In genomic region chr1:199687321-199687720, GRCh38 we compare ENCODE assay signal across 14 cellular contexts.
A peak's percentile ranks its signal among the peaks of the same experiment; 100 is the strongest.
DNase-seq lines count a peak whose midpoint lies in the region; ATAC-seq and TF ChIP-seq lines count a peak whose summit lies in the region.
"Had no signal": no experiment of that assay in that cellular context is flagged by ENCODE, and none has a peak within 500 bp of the region (broad histone marks: within the 10 kb centered on the region; RNA-seq: fewer than 3 reads in every experiment).

No MANE protein-coding gene starts in this region.

- H3K4me1 ChIP-seq in PC-3 (ENCODE audit: insufficient read depth, low read length) (peaks cover 21% of the 10 kb centered on the region), smooth muscle cell (ENCODE audit: low read depth) (peaks cover 32% of the 10 kb centered on the region)

- DNase-seq in HCEC 1CT: peak; percentile 64
- DNase-seq in PC-3: peak; percentile 11
- DNase-seq in epithelial cell of esophagus (ENCODE audit: low read depth): peak; percentile 57
- DNase-seq in smooth muscle cell (lab: John Stamatoyannopoulos, UW; ENCODE audit: unreplicated experiment): no peak
- no peak for DNase-seq in mucosa of gallbladder (ENCODE audit: low spot score)
- DNase-seq in NCI-H446 treated with DMSO at 0.1 percent for 48 hours (lab: John Stamatoyannopoulos, UW): no peak
- DNase-seq: activated naive CD8-positive, alpha-beta T cell treated with anti-CD3 and anti-CD28 coated beads, Interleukin-2, amount 10 ng/mL, durations not matched to agents 7 days and 5 days; activated T-cell treated with anti-CD3 and anti-CD28 coated beads, Interleukin-2, amount 50 U/mL, for 1 hour; central memory CD4-positive, alpha-beta T cell; H7; SIG-M5 had no signal

- no peaks in the 10 kb centered on the region for H4K20me1 ChIP-seq in PC-3 (ENCODE audit: low read length)
- no peaks in the 10 kb centered on the region for H4K20me1 ChIP-seq in smooth muscle cell (ENCODE audit: low read depth)
- H4K20me1 ChIP-seq: BLaER1 treated with 17β-estradiol and CSF1 and Interleukin-3, amounts not matched to agents 10 nM and 100 nM had no signal

- POLR2A ChIA-PET in PC-3 (lab: Charles Lee; ENCODE audit: unreplicated experiment): no interaction called here

- H3K9me3 ChIP-seq in PC-3 (ENCODE audit: low read length) (no peaks in the 10 kb centered on the region), smooth muscle cell (replicated peaks; ENCODE audit: low read depth) (no peaks in the 10 kb centered on the region)
- H3K9me3 ChIP-seq: BLaER1 treated with 17β-estradiol and CSF1 and Interleukin-3, amounts not matched to agents 10 nM and 100 nM had no signal

- H3K27ac ChIP-seq in PC-3 (ENCODE audit: low read length) (no peak overlapping the region), smooth muscle cell (ENCODE audit: low read depth) (peak overlapping the region; percentile 17)
- H3K27ac ChIP-seq: BLaER1 treated with 17β-estradiol and CSF1 and Interleukin-3, amounts not matched to agents 10 nM and 100 nM had no signal

- H3K4me3 ChIP-seq in PC-3 (ENCODE audit: low read length) (no peak overlapping the region), epithelial cell of esophagus (ENCODE audit: low read length) (no peak overlapping the region), smooth muscle cell (no peak overlapping the region)
- H3K4me3 ChIP-seq: BLaER1 treated with 17β-estradiol and CSF1 and Interleukin-3, amounts not matched to agents 10 nM and 100 nM had no signal

- H3K4me2 ChIP-seq in PC-3 (ENCODE audit: low read length) (no peak overlapping the region), smooth muscle cell (peak overlapping the region; percentile 66)

- H2AFZ ChIP-seq in PC-3 (ENCODE audit: low read length): no peak overlapping the region
- no peak overlapping the region for H2AFZ ChIP-seq in smooth muscle cell (ENCODE audit: low read depth)

- no peak for ATAC-seq in PC-3
- no peak for ATAC-seq in HG03439 (IDR thresholded peaks at IDR 0.05; ENCODE audit: unreplicated experiment)
- ATAC-seq: natural killer cell treated with Interleukin-12 subunit alpha and Interleukin-12 subunit beta and Interleukin-15 and Interleukin-18, amount 100 ng/mL, for 72 hours had no signal

- intact Hi-C loops in PC-3 (cut with micrococcal nuclease): loop anchor here (5.0 to 10.0 kb wide), 3 partner anchors 257 to 717 kb away; partner anchors contain the start of gene NR5A2

- H3F3A ChIP-seq in PC-3 (ENCODE audit: low read length, unreplicated experiment) (no peaks in the 10 kb centered on the region), smooth muscle cell (ENCODE audit: low read depth) (peaks cover 11% of the 10 kb centered on the region)

- BruUV-seq in PC-3 (replicated peaks; lab: Mats Ljungman, UMichigan): no TSS peak

- H3K79me2 ChIP-seq in PC-3 (ENCODE audit: low read length) (no peaks in the 10 kb centered on the region), smooth muscle cell (ENCODE audit: low read depth) (no peaks in the 10 kb centered on the region)

- CTCF ChIA-PET in PC-3 (lab: Charles Lee): no interaction called here

- H3K9me2 ChIP-seq in PC-3 (replicated peaks; ENCODE audit: low read length): no peaks in the 10 kb centered on the region

- 28% methylated on average over 4 of the region's 4 CpGs for WGBS in smooth muscle cell (ENCODE audit: low lambda C conversion rate)

- no peak overlapping the region for H3K9ac ChIP-seq in PC-3 (ENCODE audit: low read length)
- peak overlapping the region; percentile 14 for H3K9ac ChIP-seq in smooth muscle cell (ENCODE audit: low read depth)
- H3K9ac ChIP-seq: BLaER1 treated with 17β-estradiol and CSF1 and Interleukin-3, amounts not matched to agents 10 nM and 100 nM had no signal

- H3K36me3 ChIP-seq in PC-3 (ENCODE audit: low read depth, low read length) (no peaks in the 10 kb centered on the region), smooth muscle cell (ENCODE audit: low read depth) (no peaks in the 10 kb centered on the region)
- H3K36me3 ChIP-seq: BLaER1 treated with 17β-estradiol and CSF1 and Interleukin-3, amounts not matched to agents 10 nM and 100 nM had no signal

- H3K27me3 ChIP-seq in PC-3 (ENCODE audit: low read length): no peaks in the 10 kb centered on the region
- no peaks in the 10 kb centered on the region for H3K27me3 ChIP-seq in smooth muscle cell (ENCODE audit: low read depth)
- H3K27me3 ChIP-seq: BLaER1 treated with 17β-estradiol and CSF1 and Interleukin-3, amounts not matched to agents 10 nM and 100 nM had no signal

- TF ChIP-seq CTCF in PC-3 (conservative IDR thresholded peaks at IDR 0.05; ENCODE audit: low read depth, low read length) (no peak), epithelial cell of esophagus (IDR thresholded peaks at IDR 0.05; ENCODE audit: insufficient read depth, low read depth, low read length, missing control alignments) (no peak), smooth muscle cell (IDR thresholded peaks at IDR 0.05; ENCODE audit: borderline replicate concordance, insufficient read depth, poor library complexity, severe bottlenecking) (no peak)

Comparison
In these comparisons a context has a peak if more than half of its experiments do, and no peak if none do; other contexts are left out.
1. DNase-seq: peak in HCEC 1CT (single experiment), PC-3 (single experiment) and epithelial cell of esophagus (single experiment); none in smooth muscle cell (single experiment), mucosa of gallbladder (single experiment) and NCI-H446 treated with DMSO at 0.1 percent for 48 hours (single experiment).